In the genomic region with DNA sequence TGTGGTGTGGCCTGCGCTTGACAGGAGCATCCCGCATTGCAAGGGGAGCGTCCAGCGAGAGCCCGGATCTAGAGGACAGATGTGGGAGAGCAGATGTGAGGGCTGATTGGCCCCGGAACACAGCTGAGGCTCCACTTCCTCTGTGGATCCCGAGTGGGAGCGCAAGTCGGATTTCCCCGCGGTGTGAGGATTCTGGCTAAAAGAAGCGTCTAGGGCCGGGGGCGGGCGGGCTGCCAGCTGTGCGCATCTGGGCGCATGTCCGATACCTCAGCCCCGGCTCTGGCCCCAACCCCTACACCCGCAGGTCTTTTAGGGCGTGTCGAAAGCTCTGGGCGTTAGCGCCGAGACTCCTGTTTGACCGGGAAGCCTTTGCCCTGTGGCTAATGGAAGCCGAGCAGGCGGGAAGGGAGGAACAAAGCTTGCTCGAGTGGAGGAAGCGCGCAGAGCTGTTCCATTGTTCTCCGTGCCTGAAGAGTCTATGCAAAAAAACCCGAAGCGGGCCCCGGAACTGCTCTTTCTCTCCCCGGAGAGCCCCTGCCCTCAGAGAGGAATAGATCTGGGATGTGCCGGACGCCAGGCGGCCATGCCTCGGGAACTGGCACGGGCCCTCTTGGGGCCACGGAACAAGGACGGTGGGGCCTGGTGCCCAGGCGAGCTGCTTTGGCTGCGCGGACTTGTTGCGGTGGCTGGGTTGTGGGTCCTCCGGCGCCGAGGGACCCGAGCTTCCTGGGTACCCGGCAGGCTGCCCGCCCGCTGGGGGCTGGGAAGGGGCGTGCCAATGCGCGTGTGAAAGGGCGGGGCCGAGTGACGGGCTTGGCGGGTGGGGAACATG, we compare ENCODE assay signal across 1 cellular context.
A peak's percentile ranks its signal among the peaks of the same experiment; 100 is the strongest.
TF ChIP-seq lines count a peak whose summit lies in the region.

No MANE protein-coding gene starts in this region.

TF ChIP-seq in K562, 482 proteins besides CTCF, POLR2A, EP300 and RAD21 (continued from another document and continues in another):
- TF ChIP-seq RREB1 (CRISPR knock-in tag; IDR thresholded peaks at IDR 0.05) (0 out of 2 replicates have a peak, but pooled peaks have one; percentile 15), SMAD1 (IDR thresholded peaks at IDR 0.05; ENCODE audit: low read depth, low read length, partially characterized antibody) (no peak), ZEB2 (IDR thresholded peaks at IDR 0.05) (no peak), NR3C1 (CRISPR knock-in tag; IDR thresholded peaks at IDR 0.05) (peak; percentile 18; the same call in 1 of the 2 replicates), ZBTB11 (CRISPR knock-in tag; IDR thresholded peaks at IDR 0.05) (0 out of 6 replicates have a peak, but pooled peaks of 1 of the 3 experiments have one; percentile 9), TSC22D4 (tag; IDR thresholded peaks at IDR 0.05) (no peak), ZNF134 (CRISPR knock-in tag; conservative IDR thresholded peaks at IDR 0.05) (no peak), ATF1 (CRISPR knock-in tag; IDR thresholded peaks at IDR 0.05) (no peak), ATF1 (tag; IDR thresholded peaks at IDR 0.05) (peak; percentile 84), TAF7 (tag; IDR thresholded peaks at IDR 0.05) (no peak), ZNF586 (CRISPR knock-in tag; conservative IDR thresholded peaks at IDR 0.05) (no peak), SMARCC2 (IDR thresholded peaks at IDR 0.05; ENCODE audit: low read depth) (no peak), ZSCAN29 (IDR thresholded peaks at IDR 0.05) (peak; percentile 88), UBTF (IDR thresholded peaks at IDR 0.05; ENCODE audit: borderline replicate concordance in 1 of 2, low read depth in 2 of 2, low read length in 2 of 2) (peak in 1 of 2 experiments; percentile 45; a peak in 1 of 4 replicates), STAT5A (IDR thresholded peaks at IDR 0.05; ENCODE audit: borderline replicate concordance, low read length) (no peak), PCBP2 (IDR thresholded peaks at IDR 0.05; ENCODE audit: low read depth, low read length, poor library complexity, severe bottlenecking) (no peak), KLF6 (CRISPR knock-in tag; IDR thresholded peaks at IDR 0.05; ENCODE audit: borderline replicate concordance) (no peak), KDM5B (IDR thresholded peaks at IDR 0.05; ENCODE audit: insufficient replicate concordance, low read depth, low read length) (no peak), CCNT2 (IDR thresholded peaks at IDR 0.05; ENCODE audit: borderline replicate concordance, extremely low read depth, insufficient read length, low read depth, low read length) (no peak), TGIF2 (CRISPR knock-in tag; IDR thresholded peaks at IDR 0.05) (no peak), HLTF (IDR thresholded peaks at IDR 0.05) (no peak), MAX (CRISPR knock-in tag; IDR thresholded peaks at IDR 0.05) (peak; percentile 28; the same call in 1 of the 2 replicates), PTTG1 (tag; IDR thresholded peaks at IDR 0.05; ENCODE audit: low read depth) (no peak), RBFOX2 (IDR thresholded peaks at IDR 0.05; ENCODE audit: low read depth, low read length) (peak; percentile 63), SRSF7 (optimal IDR thresholded peaks at IDR 0.05; ENCODE audit: low read depth, low read length) (no peak), MYC (IDR thresholded peaks at IDR 0.05; ENCODE audit: low read depth, low read length) (no peak), MYC (CRISPR knock-in tag; IDR thresholded peaks at IDR 0.05; ENCODE audit: borderline replicate concordance, low read depth) (peak; percentile 44; the same call in 1 of the 2 replicates), YY1 (IDR thresholded peaks at IDR 0.05; ENCODE audit: borderline replicate concordance in 1 of 3, control insufficient read depth in 1 of 3, extremely low read depth in 1 of 3, insufficient read depth in 3 of 3, insufficient read length in 1 of 3, insufficient replicate concordance in 2 of 3, low read depth in 1 of 3, low read length in 2 of 3) (peak in 1 of 3 experiments; percentile 41), ESRRA (IDR thresholded peaks at IDR 0.05; ENCODE audit: borderline replicate concordance, low read depth) (0 out of 2 replicates have a peak, but pooled peaks have one; percentile 12), MCM3 (IDR thresholded peaks at IDR 0.05) (no peak)
- TF ChIP-seq, protein P1, sequence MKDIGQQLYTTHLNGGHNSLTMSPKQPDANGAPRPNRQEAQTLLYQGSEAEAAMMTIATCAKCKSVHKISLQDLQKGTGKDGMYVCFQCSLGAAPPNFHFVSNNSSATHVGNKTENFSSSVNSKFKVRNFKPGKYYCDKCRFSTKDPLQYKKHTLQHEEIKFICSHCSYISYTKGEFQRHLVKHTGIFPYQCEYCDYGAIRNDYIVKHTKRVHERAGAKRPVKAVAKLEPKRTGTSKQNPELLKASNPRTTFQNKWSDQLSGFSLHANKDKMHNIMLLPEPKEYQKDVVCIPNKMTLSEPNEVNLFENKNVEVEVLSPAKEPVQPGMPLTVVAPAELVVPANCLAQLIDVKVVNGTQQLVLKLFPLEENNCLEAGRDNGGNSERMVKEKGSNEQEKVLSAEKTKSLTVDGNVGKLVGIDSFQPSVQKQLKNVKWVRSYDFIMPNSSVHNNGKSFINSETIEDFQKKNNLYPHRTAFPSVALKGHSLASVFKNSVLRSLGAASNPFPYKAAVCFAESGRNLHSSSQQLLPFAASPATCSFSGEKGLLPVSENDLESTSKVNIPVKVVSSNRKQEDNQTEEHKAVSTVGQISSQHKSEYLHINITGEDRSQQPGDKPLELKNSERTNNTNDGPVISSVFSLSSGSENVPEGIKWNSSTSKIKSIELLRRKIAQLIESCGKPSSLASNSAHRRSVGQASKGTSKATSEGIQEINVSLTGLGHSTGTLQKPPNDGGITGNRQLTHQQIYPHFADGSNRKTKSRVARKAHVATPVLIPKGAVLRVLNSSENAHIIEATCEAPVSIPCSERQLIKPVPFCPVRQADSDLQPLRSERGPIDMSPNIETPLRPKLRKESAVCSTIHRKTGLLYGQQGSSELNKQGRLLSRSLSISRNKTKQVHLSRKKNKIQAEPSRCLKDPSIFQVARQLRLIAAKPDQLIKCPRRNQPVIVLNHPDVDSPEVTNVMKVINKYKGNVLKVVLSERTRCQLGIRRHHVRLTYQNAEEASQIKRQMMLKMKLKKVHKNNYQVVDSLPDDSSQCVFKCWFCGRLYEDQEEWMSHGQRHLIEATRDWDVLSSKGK (CRISPR knock-in tag; IDR thresholded peaks at IDR 0.05), result no peak
- TF ChIP-seq, protein P2, sequence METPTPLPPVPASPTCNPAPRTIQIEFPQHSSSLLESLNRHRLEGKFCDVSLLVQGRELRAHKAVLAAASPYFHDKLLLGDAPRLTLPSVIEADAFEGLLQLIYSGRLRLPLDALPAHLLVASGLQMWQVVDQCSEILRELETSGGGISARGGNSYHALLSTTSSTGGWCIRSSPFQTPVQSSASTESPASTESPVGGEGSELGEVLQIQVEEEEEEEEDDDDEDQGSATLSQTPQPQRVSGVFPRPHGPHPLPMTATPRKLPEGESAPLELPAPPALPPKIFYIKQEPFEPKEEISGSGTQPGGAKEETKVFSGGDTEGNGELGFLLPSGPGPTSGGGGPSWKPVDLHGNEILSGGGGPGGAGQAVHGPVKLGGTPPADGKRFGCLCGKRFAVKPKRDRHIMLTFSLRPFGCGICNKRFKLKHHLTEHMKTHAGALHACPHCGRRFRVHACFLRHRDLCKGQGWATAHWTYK (CRISPR knock-in tag; IDR thresholded peaks at IDR 0.05), result 0 out of 2 replicates have a peak, but pooled peaks have one; percentile 51
- TF ChIP-seq, protein P3, sequence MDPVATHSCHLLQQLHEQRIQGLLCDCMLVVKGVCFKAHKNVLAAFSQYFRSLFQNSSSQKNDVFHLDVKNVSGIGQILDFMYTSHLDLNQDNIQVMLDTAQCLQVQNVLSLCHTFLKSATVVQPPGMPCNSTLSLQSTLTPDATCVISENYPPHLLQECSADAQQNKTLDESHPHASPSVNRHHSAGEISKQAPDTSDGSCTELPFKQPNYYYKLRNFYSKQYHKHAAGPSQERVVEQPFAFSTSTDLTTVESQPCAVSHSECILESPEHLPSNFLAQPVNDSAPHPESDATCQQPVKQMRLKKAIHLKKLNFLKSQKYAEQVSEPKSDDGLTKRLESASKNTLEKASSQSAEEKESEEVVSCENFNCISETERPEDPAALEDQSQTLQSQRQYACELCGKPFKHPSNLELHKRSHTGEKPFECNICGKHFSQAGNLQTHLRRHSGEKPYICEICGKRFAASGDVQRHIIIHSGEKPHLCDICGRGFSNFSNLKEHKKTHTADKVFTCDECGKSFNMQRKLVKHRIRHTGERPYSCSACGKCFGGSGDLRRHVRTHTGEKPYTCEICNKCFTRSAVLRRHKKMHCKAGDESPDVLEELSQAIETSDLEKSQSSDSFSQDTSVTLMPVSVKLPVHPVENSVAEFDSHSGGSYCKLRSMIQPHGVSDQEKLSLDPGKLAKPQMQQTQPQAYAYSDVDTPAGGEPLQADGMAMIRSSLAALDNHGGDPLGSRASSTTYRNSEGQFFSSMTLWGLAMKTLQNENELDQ (CRISPR knock-in tag; IDR thresholded peaks at IDR 0.05; ENCODE audit: borderline replicate concordance), result no peak
- TF ChIP-seq, protein P4, sequence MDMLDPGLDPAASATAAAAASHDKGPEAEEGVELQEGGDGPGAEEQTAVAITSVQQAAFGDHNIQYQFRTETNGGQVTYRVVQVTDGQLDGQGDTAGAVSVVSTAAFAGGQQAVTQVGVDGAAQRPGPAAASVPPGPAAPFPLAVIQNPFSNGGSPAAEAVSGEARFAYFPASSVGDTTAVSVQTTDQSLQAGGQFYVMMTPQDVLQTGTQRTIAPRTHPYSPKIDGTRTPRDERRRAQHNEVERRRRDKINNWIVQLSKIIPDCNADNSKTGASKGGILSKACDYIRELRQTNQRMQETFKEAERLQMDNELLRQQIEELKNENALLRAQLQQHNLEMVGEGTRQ (CRISPR knock-in tag; IDR thresholded peaks at IDR 0.05), result no peak
